Comparison of ENCODE assay signal across 1 cellular context in genomic region chr16:90018297-90019200, GRCh38.
A peak's percentile ranks its signal among the peaks of the same experiment; 100 is the strongest.
TF ChIP-seq lines count a peak whose summit lies in the region.

No MANE protein-coding gene starts in this region.

TF ChIP-seq in HEK293, 187 proteins besides CTCF, POLR2A, EP300 and RAD21 (continued from another document and continues in another):
- TF ChIP-seq ZEB2 (tag by site-specific recombination; IDR thresholded peaks at IDR 0.05) (0 out of 2 replicates have a peak, but pooled peaks have one; percentile 54), ZNF777 (tag by site-specific recombination; IDR thresholded peaks at IDR 0.05; ENCODE audit: borderline replicate concordance) (peak; percentile 50; the same call in 1 of the 2 replicates), HIC1 (tag by site-specific recombination; IDR thresholded peaks at IDR 0.05) (no peak), ZNF518A (tag by site-specific recombination; conservative IDR thresholded peaks at IDR 0.05; ENCODE audit: low read depth) (no peak), ZNF843 (tag by site-specific recombination; IDR thresholded peaks at IDR 0.05) (peak; percentile 13; the same call in 1 of the 2 replicates), ZNF354C (tag by site-specific recombination; IDR thresholded peaks at IDR 0.05; ENCODE audit: borderline replicate concordance, low read depth) (no peak), TRIM28 (IDR thresholded peaks at IDR 0.05; ENCODE audit: borderline replicate concordance, low read length) (no peak), ZNF184 (tag by site-specific recombination; IDR thresholded peaks at IDR 0.05) (no peak), PRDM1 (tag by site-specific recombination; IDR thresholded peaks at IDR 0.05) (no peak), ZNF548 (tag by site-specific recombination; IDR thresholded peaks at IDR 0.05) (no peak), ZNF623 (tag by site-specific recombination; IDR thresholded peaks at IDR 0.05) (no peak), ZXDB (tag by site-specific recombination; IDR thresholded peaks at IDR 0.05) (peak; percentile 52; the same call in 1 of the 2 replicates), OSR2 (tag by site-specific recombination; IDR thresholded peaks at IDR 0.05) (no peak), ZNF426 (tag by site-specific recombination; IDR thresholded peaks at IDR 0.05) (no peak), WT1 (tag by site-specific recombination; IDR thresholded peaks at IDR 0.05) (no peak), ZBTB8A (tag by site-specific recombination; IDR thresholded peaks at IDR 0.05) (peak; percentile 71), ZNF37A (tag by site-specific recombination; IDR thresholded peaks at IDR 0.05) (no peak), ZBTB48 (tag by site-specific recombination; IDR thresholded peaks at IDR 0.05) (peak; percentile 72), ZNF266 (tag by site-specific recombination; IDR thresholded peaks at IDR 0.05; ENCODE audit: low read depth) (no peak), HOXD13 (CRISPR knock-in tag; IDR thresholded peaks at IDR 0.05; ENCODE audit: borderline replicate concordance) (no peak), ZSCAN18 (tag by site-specific recombination; IDR thresholded peaks at IDR 0.05) (no peak), ZNF747 (tag by site-specific recombination; IDR thresholded peaks at IDR 0.05) (no peak), PATZ1 (tag by site-specific recombination; IDR thresholded peaks at IDR 0.05) (peak; percentile 83), KLF1 (tag by site-specific recombination; IDR thresholded peaks at IDR 0.05) (0 out of 2 replicates have a peak, but pooled peaks have one; percentile 10), ZNF473 (tag by site-specific recombination; IDR thresholded peaks at IDR 0.05) (no peak), ZBTB1 (tag by site-specific recombination; IDR thresholded peaks at IDR 0.05) (no peak), ZNF146 (tag by site-specific recombination; IDR thresholded peaks at IDR 0.05) (no peak), ZBTB26 (tag by site-specific recombination; optimal IDR thresholded peaks at IDR 0.05) (peak; percentile 77), ZNF394 (tag by site-specific recombination; IDR thresholded peaks at IDR 0.05; ENCODE audit: borderline replicate concordance) (no peak), KLF10 (tag by site-specific recombination; IDR thresholded peaks at IDR 0.05) (no peak)
- TF ChIP-seq, protein P1, sequence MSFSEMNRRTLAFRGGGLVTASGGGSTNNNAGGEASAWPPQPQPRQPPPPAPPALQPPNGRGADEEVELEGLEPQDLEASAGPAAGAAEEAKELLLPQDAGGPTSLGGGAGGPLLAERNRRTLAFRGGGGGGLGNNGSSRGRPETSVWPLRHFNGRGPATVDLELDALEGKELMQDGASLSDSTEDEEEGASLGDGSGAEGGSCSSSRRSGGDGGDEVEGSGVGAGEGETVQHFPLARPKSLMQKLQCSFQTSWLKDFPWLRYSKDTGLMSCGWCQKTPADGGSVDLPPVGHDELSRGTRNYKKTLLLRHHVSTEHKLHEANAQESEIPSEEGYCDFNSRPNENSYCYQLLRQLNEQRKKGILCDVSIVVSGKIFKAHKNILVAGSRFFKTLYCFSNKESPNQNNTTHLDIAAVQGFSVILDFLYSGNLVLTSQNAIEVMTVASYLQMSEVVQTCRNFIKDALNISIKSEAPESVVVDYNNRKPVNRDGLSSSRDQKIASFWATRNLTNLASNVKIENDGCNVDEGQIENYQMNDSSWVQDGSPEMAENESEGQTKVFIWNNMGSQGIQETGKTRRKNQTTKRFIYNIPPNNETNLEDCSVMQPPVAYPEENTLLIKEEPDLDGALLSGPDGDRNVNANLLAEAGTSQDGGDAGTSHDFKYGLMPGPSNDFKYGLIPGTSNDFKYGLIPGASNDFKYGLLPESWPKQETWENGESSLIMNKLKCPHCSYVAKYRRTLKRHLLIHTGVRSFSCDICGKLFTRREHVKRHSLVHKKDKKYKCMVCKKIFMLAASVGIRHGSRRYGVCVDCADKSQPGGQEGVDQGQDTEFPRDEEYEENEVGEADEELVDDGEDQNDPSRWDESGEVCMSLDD (tag by site-specific recombination; IDR thresholded peaks at IDR 0.05) = 0 out of 2 replicates have a peak, but pooled peaks have one; percentile 30
- TF ChIP-seq, protein P2, sequence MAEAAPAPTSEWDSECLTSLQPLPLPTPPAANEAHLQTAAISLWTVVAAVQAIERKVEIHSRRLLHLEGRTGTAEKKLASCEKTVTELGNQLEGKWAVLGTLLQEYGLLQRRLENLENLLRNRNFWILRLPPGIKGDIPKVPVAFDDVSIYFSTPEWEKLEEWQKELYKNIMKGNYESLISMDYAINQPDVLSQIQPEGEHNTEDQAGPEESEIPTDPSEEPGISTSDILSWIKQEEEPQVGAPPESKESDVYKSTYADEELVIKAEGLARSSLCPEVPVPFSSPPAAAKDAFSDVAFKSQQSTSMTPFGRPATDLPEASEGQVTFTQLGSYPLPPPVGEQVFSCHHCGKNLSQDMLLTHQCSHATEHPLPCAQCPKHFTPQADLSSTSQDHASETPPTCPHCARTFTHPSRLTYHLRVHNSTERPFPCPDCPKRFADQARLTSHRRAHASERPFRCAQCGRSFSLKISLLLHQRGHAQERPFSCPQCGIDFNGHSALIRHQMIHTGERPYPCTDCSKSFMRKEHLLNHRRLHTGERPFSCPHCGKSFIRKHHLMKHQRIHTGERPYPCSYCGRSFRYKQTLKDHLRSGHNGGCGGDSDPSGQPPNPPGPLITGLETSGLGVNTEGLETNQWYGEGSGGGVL (tag by site-specific recombination; IDR thresholded peaks at IDR 0.05) = peak; percentile 46; the same call in 1 of the 2 replicates
- TF ChIP-seq, protein P3, sequence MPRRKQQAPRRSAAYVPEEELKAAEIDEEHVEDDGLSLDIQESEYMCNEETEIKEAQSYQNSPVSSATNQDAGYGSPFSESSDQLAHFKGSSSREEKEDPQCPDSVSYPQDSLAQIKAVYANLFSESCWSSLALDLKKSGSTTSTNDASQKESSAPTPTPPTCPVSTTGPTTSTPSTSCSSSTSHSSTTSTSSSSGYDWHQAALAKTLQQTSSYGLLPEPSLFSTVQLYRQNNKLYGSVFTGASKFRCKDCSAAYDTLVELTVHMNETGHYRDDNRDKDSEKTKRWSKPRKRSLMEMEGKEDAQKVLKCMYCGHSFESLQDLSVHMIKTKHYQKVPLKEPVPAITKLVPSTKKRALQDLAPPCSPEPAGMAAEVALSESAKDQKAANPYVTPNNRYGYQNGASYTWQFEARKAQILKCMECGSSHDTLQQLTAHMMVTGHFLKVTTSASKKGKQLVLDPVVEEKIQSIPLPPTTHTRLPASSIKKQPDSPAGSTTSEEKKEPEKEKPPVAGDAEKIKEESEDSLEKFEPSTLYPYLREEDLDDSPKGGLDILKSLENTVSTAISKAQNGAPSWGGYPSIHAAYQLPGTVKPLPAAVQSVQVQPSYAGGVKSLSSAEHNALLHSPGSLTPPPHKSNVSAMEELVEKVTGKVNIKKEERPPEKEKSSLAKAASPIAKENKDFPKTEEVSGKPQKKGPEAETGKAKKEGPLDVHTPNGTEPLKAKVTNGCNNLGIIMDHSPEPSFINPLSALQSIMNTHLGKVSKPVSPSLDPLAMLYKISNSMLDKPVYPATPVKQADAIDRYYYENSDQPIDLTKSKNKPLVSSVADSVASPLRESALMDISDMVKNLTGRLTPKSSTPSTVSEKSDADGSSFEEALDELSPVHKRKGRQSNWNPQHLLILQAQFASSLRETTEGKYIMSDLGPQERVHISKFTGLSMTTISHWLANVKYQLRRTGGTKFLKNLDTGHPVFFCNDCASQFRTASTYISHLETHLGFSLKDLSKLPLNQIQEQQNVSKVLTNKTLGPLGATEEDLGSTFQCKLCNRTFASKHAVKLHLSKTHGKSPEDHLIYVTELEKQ (tag by site-specific recombination; IDR thresholded peaks at IDR 0.05; ENCODE audit: borderline replicate concordance) = no peak
- TF ChIP-seq, protein P4, sequence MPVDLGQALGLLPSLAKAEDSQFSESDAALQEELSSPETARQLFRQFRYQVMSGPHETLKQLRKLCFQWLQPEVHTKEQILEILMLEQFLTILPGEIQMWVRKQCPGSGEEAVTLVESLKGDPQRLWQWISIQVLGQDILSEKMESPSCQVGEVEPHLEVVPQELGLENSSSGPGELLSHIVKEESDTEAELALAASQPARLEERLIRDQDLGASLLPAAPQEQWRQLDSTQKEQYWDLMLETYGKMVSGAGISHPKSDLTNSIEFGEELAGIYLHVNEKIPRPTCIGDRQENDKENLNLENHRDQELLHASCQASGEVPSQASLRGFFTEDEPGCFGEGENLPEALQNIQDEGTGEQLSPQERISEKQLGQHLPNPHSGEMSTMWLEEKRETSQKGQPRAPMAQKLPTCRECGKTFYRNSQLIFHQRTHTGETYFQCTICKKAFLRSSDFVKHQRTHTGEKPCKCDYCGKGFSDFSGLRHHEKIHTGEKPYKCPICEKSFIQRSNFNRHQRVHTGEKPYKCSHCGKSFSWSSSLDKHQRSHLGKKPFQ (tag by site-specific recombination; IDR thresholded peaks at IDR 0.05) = no peak
